ENCODE assay signal across 28 cellular contexts in the genomic region with DNA sequence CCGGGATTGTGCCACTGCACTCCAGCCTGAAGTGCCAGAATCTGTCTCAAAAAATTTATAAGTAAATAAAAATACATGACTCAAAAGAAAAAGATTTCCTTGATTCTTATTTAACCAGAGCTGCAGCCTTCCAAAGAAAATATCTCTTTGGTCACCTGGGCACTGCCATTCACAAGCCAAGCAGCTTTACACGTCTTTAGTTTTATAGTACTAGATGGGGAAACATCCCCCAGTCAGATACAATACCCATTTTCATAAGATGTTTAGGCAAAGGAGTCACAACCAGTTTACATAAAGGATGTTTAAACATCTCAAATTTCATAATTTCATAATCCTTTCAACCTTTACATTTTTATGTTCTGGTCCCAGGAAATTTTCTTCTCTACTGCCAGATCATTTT.
"Had no signal": no experiment of that assay in that cellular context is flagged by ENCODE, and none has a peak within 500 bp of the region (broad histone marks: within the 10 kb centered on the region; RNA-seq: fewer than 3 reads in every experiment).

No MANE protein-coding gene starts in this region.

- DNase-seq: activated CD4-positive, alpha-beta memory T cell treated with anti-CD3 and anti-CD28 coated beads for 36 hours; activated CD4-positive, alpha-beta T cell treated with anti-CD3 and anti-CD28 coated beads for 36 hours; activated CD4-positive, alpha-beta T cell treated with anti-CD3 and anti-CD28 coated beads, Interleukin-2, amount 10 ng/mL, durations not matched to agents 24 days and 14 days; activated CD4-positive, CD25-positive, alpha-beta regulatory T cell; activated CD4-positive, CD25-positive, alpha-beta regulatory T cell treated with anti-CD3 and anti-CD28 coated beads, Interleukin-2, amount 50 U/mL, for 72 hours; activated CD8-positive, alpha-beta memory T cell treated with anti-CD3 and anti-CD28 coated beads, Interleukin-2, amount 10 ng/mL, durations not matched to agents 7 days and 5 days; activated CD8-positive, alpha-beta memory T cell treated with anti-CD3 and anti-CD28 coated beads, Interleukin-2, amount 50 U/mL, for 4 hours; activated CD8-positive, alpha-beta T cell treated with anti-CD3 and anti-CD28 coated beads, Interleukin-2, amount 10 ng/mL, durations not matched to agents 7 days and 5 days; activated effector memory CD4-positive, alpha-beta T cell treated with anti-CD3 and anti-CD28 coated beads, Interleukin-2, amount 50 U/mL, for 16 hours; activated naive CD4-positive, alpha-beta T cell treated with anti-CD3 and anti-CD28 coated beads for 36 hours; activated naive CD8-positive, alpha-beta T cell treated with anti-CD3 and anti-CD28 coated beads, Interleukin-2, amount 10 ng/mL, durations not matched to agents 7 days and 5 days; activated T-cell treated with anti-CD3 and anti-CD28 coated beads, Interleukin-2, amount 50 U/mL, for 1 hour; activated T-cell treated with anti-CD3 and anti-CD28 coated beads, Interleukin-2, amount 50 U/mL, for 48 hours; amniotic stem cell; anterior cingulate cortex; body of pancreas; caudate nucleus; cortex of kidney; dermis blood vessel endothelial cell; effector CD4-positive, alpha-beta T cell; effector memory CD8-positive, alpha-beta T cell; foreskin keratinocyte; gastrocnemius medialis; glutamatergic neuron; heart left ventricle; T-helper 17 cell; T1000 had no signal

- H3K9me3 ChIP-seq: body of pancreas, esophagus muscularis mucosa, gastrocnemius medialis, heart left ventricle had no signal

- H3K27me3 ChIP-seq: body of pancreas, esophagus muscularis mucosa, foreskin keratinocyte, gastrocnemius medialis had no signal

- H3K4me3 ChIP-seq: body of pancreas, esophagus muscularis mucosa, gastrocnemius medialis, heart left ventricle had no signal

- H3K4me1 ChIP-seq: body of pancreas, esophagus muscularis mucosa, foreskin keratinocyte, gastrocnemius medialis, heart left ventricle had no signal

- H3K36me3 ChIP-seq: esophagus muscularis mucosa, gastrocnemius medialis, heart left ventricle had no signal
